Comparison of ENCODE assay signal across 29 cellular contexts in genomic region chr20:7702141-7702540, GRCh38.
DNase-seq lines count a peak whose midpoint lies in the region; ATAC-seq and TF ChIP-seq lines count a peak whose summit lies in the region.
"Had no signal": no experiment of that assay in that cellular context is flagged by ENCODE, and none has a peak within 500 bp of the region (broad histone marks: within the 10 kb centered on the region; RNA-seq: fewer than 3 reads in every experiment).

No MANE protein-coding gene starts in this region.

- H3K4me3 ChIP-seq in fibroblast of pulmonary artery (replicated peaks; ENCODE audit: low read depth, low read length) (no peak overlapping the region), mucosa of descending colon (no peak overlapping the region)
- H3K4me3 ChIP-seq: A549, body of pancreas, left ventricle myocardium inferior had no signal

- no peaks in the 10 kb centered on the region for H3K9me3 ChIP-seq in mucosa of descending colon
- H3K9me3 ChIP-seq: body of pancreas, left ventricle myocardium inferior, neutrophil had no signal

- TF ChIP-seq CTCF in fibroblast of pulmonary artery (IDR thresholded peaks at IDR 0.05; ENCODE audit: low read length, missing control alignments) (no peak), mucosa of descending colon (IDR thresholded peaks at IDR 0.05) (no peak)

- intact Hi-C loops in mucosa of descending colon (cut with DNase I, micrococcal nuclease), result no loop called here

- DNase-seq in NCI-H748 (lab: John Stamatoyannopoulos, UW; ENCODE audit: unreplicated experiment) (peak; percentile 53), NCI-H748 treated with DMSO at 0.1 percent for 48 hours (lab: John Stamatoyannopoulos, UW) (no peak), NCI-H69 (lab: John Stamatoyannopoulos, UW) (peak; percentile 57), fibroblast of pulmonary artery (ENCODE audit: low read depth) (peak; percentile 28), stromal cell of bone marrow (ENCODE audit: low read depth) (peak; percentile 25), dedifferentiated amniotic fluid mesenchymal stem cell (ENCODE audit: extremely low spot score) (no peak), SKM-1 treated with dmso at 0.1 percent for 144 hours (lab: John Stamatoyannopoulos, UW; ENCODE audit: unreplicated experiment) (no peak), mucosa of descending colon (no peak)
- DNase-seq: activated CD4-positive, alpha-beta T cell treated with anti-CD3 and anti-CD28 coated beads for 4 hours; activated CD8-positive, alpha-beta T cell treated with anti-CD3 and anti-CD28 coated beads, Interleukin-2, amount 10 ng/mL, durations not matched to agents 7 days and 5 days; activated naive CD4-positive, alpha-beta T cell treated with anti-CD3 and anti-CD28 coated beads, Interleukin-2, amount 50 U/mL, for 16 hours; AML-193; body of pancreas; CD4-positive, CD25-positive, alpha-beta regulatory T cell; EL; head of caudate nucleus; islet precursor cell; left ventricle myocardium inferior; MV-4-11; NCI-H1694 treated with DMSO at 0.1 percent for 48 hours; NCI-H526; posterior cingulate gyrus; right cardiac atrium; stimulated activated CD8-positive, alpha-beta memory T cell treated with anti-CD3 and anti-CD28 coated beads, Interleukin-4, amount 100 ng/mL, for 48 hours; SW 1271; WERI-Rb-1 had no signal

- no peaks in the 10 kb centered on the region for H3K4me1 ChIP-seq in mucosa of descending colon (ENCODE audit: low read depth)
- H3K4me1 ChIP-seq: A549, body of pancreas, left ventricle myocardium inferior had no signal

- H3K36me3 ChIP-seq in mucosa of descending colon (ENCODE audit: low read depth), result no peaks in the 10 kb centered on the region
- H3K36me3 ChIP-seq: left ventricle myocardium inferior, neutrophil, WERI-Rb-1 had no signal

- no peak for ATAC-seq in mucosa of descending colon
- ATAC-seq: A549; activated CD8-positive, alpha-beta T cell treated with anti-CD3 and anti-CD28 coated beads, Interleukin-2, amount 10 ng/mL, durations not matched to agents 7 days and 5 days; activated T-helper 17 cell treated with anti-CD3 and anti-CD28 coated beads, Interleukin-2, amount 50 U/mL, for 72 hours; body of pancreas; right cardiac atrium had no signal

Comparison
In these comparisons a context has a peak if more than half of its experiments do, and no peak if none do; other contexts are left out.
1. DNase-seq: peak in NCI-H748 (single experiment), NCI-H69 (single experiment), fibroblast of pulmonary artery (single experiment) and stromal cell of bone marrow (single experiment); none in NCI-H748 treated with DMSO at 0.1 percent for 48 hours (single experiment), dedifferentiated amniotic fluid mesenchymal stem cell (single experiment), SKM-1 treated with dmso at 0.1 percent for 144 hours (single experiment) and mucosa of descending colon (0 of 3).